Comparison of ENCODE assay signal across 15 cellular contexts in genomic region chr12:99906786-99907185, GRCh38.
DNase-seq lines count a peak whose midpoint lies in the region; ATAC-seq and TF ChIP-seq lines count a peak whose summit lies in the region.
"Had no signal": no experiment of that assay in that cellular context is flagged by ENCODE, and none has a peak within 500 bp of the region (broad histone marks: within the 10 kb centered on the region; RNA-seq: fewer than 3 reads in every experiment).

No MANE protein-coding gene starts in this region.

- H3K9me3 ChIP-seq in SK-N-SH: no peaks in the 10 kb centered on the region
- H3K9me3 ChIP-seq in adipocyte (ENCODE audit: control insufficient read depth, low read length): no peaks in the 10 kb centered on the region
- no peaks in the 10 kb centered on the region for H3K9me3 ChIP-seq in skeletal muscle satellite cell (replicated peaks; ENCODE audit: low read length)
- H3K9me3 ChIP-seq: BLaER1, Caco-2 had no signal

- H3F3A ChIP-seq in SK-N-SH (replicated peaks; ENCODE audit: insufficient read depth): peaks cover 18% of the 10 kb centered on the region

- H3K9me2 ChIP-seq in SK-N-SH: no peaks in the 10 kb centered on the region

- 90% methylated on average over 1 of the region's 1 CpG for WGBS in SK-N-SH (ENCODE audit: low lambda C conversion rate)

- H3K27me3 ChIP-seq in SK-N-SH (ENCODE audit: insufficient read depth): no peaks in the 10 kb centered on the region
- H3K27me3 ChIP-seq in adipocyte (replicated peaks; ENCODE audit: control insufficient read depth, insufficient read depth, low read length): no peaks in the 10 kb centered on the region
- no peaks in the 10 kb centered on the region for H3K27me3 ChIP-seq in skeletal muscle satellite cell (ENCODE audit: control insufficient read depth, insufficient read depth, low read length)
- H3K27me3 ChIP-seq: BLaER1 had no signal

- H3K4me2 ChIP-seq in SK-N-SH: peak overlapping the region; percentile 38
- peak overlapping the region; percentile 56 for H3K4me2 ChIP-seq in skeletal muscle satellite cell (ENCODE audit: low read length)
- H3K4me2 ChIP-seq: BLaER1, GM23338 had no signal

- TF ChIP-seq RAD21 in SK-N-SH (IDR thresholded peaks at IDR 0.05; ENCODE audit: low read length): no peak

- peaks cover 0 to 12% of the 10 kb centered on the region in 2 experiments; a peak in 3 of 4 replicates for H3K4me1 ChIP-seq in SK-N-SH (ENCODE audit: control insufficient read depth in 1 of 2, insufficient read depth in 2 of 2, low read depth in 1 of 2, low read length in 1 of 2)
- H3K4me1 ChIP-seq in adipocyte (ENCODE audit: control insufficient read depth, insufficient read depth, low read length): peaks cover 16% of the 10 kb centered on the region
- H3K4me1 ChIP-seq in skeletal muscle satellite cell (ENCODE audit: control insufficient read depth, insufficient read depth, low read length): peaks cover 27% of the 10 kb centered on the region
- H3K4me1 ChIP-seq: Caco-2 had no signal

- no peaks in the 10 kb centered on the region for H3K79me2 ChIP-seq in SK-N-SH (ENCODE audit: insufficient read depth)

- POLR2A ChIA-PET in SK-N-SH (lab: Yijun Ruan, JAX): no interaction called here

- H3K36me3 ChIP-seq in SK-N-SH (replicated peaks in 1 of 2; ENCODE audit: control insufficient read depth in 1 of 2, insufficient read depth in 2 of 2, low read length in 1 of 2): no peaks in the 10 kb centered on the region
- no peaks in the 10 kb centered on the region for H3K36me3 ChIP-seq in adipocyte (ENCODE audit: control insufficient read depth, insufficient read depth, low read length, severe bottlenecking)
- H3K36me3 ChIP-seq in skeletal muscle satellite cell (ENCODE audit: insufficient read depth, low read length): no peaks in the 10 kb centered on the region

- CTCF ChIA-PET in SK-N-SH (lab: Yijun Ruan, JAX): no interaction called here

- peak overlapping the region in 1 of 2 experiments; percentile 53; a peak in 2 of 4 replicates for H3K27ac ChIP-seq in SK-N-SH (ENCODE audit: low read depth in 2 of 2, low read length in 1 of 2)
- H3K27ac ChIP-seq: BLaER1 had no signal

- H3K4me3 ChIP-seq in SK-N-SH (ENCODE audit: low read depth in 2 of 2, low read length in 1 of 2): no peak overlapping the region
- H3K4me3 ChIP-seq in adipocyte (ENCODE audit: low read length): no peak overlapping the region
- H3K4me3 ChIP-seq in skeletal muscle satellite cell (ENCODE audit: low read length): no peak overlapping the region
- H3K4me3 ChIP-seq: BLaER1, GM23338 had no signal

- H4K20me1 ChIP-seq in SK-N-SH (ENCODE audit: insufficient read depth): no peaks in the 10 kb centered on the region

- intact Hi-C loops in left ventricle myocardium superior (cut with micrococcal nuclease): no loop called here

- H2AFZ ChIP-seq in SK-N-SH (ENCODE audit: low read depth): peak overlapping the region; percentile 7; the same call in 1 of the 2 replicates
- H2AFZ ChIP-seq: GM23338 had no signal

- no peak for TF ChIP-seq EP300 in SK-N-SH (IDR thresholded peaks at IDR 0.05; ENCODE audit: borderline replicate concordance in 1 of 2, low read depth in 1 of 2, low read length in 1 of 2)

- DNase-seq in SK-N-SH: no peak
- DNase-seq in adipocyte (ENCODE audit: low read depth): peak; percentile 65
- peak; percentile 14 for DNase-seq in foreskin melanocyte
- no peak for DNase-seq in T1000 (lab: John Stamatoyannopoulos, UW)
- DNase-seq in left ventricle myocardium superior: no peak
- DNase-seq in hepatic stellate cell (ENCODE audit: low spot score): no peak
- DNase-seq: 8988T; AML-193; Caco-2; CD8-positive, alpha-beta memory T cell; H9 had no signal

- ATAC-seq in SK-N-SH treated with all-trans-retinoic acid at 6 μM for 48 hours (no peak), left ventricle myocardium superior (no peak)
- ATAC-seq: GM23338 had no signal

- TF ChIP-seq CTCF in SK-N-SH (IDR thresholded peaks at IDR 0.05): no peak

- no peak overlapping the region for H3K9ac ChIP-seq in SK-N-SH
- no peak overlapping the region for H3K9ac ChIP-seq in adipocyte (ENCODE audit: low read length)
- H3K9ac ChIP-seq in skeletal muscle satellite cell (ENCODE audit: low read depth, low read length): no peak overlapping the region
- H3K9ac ChIP-seq: BLaER1 had no signal

TF ChIP-seq in SK-N-SH, 30 proteins besides CTCF, POLR2A, EP300 and RAD21:
- TF ChIP-seq IRF3 (IDR thresholded peaks at IDR 0.05; ENCODE audit: low read depth, low read length) (no peak), GABPA (IDR thresholded peaks at IDR 0.05; ENCODE audit: low read depth) (no peak), POLR2AphosphoS5 (IDR thresholded peaks at IDR 0.05; ENCODE audit: low read depth, low read length) (no peak), ELF1 (IDR thresholded peaks at IDR 0.05) (no peak), MEF2A (IDR thresholded peaks at IDR 0.05; ENCODE audit: borderline replicate concordance, low read depth) (no peak), CHD2 (IDR thresholded peaks at IDR 0.05; ENCODE audit: low read length, partially characterized antibody) (no peak), FOSL2 (IDR thresholded peaks at IDR 0.05; ENCODE audit: borderline replicate concordance, low read depth) (no peak), SIN3A (IDR thresholded peaks at IDR 0.05; ENCODE audit: borderline replicate concordance, low read depth, low read length) (no peak), NRF1 (IDR thresholded peaks at IDR 0.05; ENCODE audit: low read depth, low read length) (no peak), MXI1 (IDR thresholded peaks at IDR 0.05; ENCODE audit: low read depth, low read length) (no peak), TCF12 (IDR thresholded peaks at IDR 0.05) (no peak), JUND (IDR thresholded peaks at IDR 0.05) (no peak), NFIC (IDR thresholded peaks at IDR 0.05; ENCODE audit: borderline replicate concordance) (no peak), RFX5 (IDR thresholded peaks at IDR 0.05; ENCODE audit: low read length) (no peak)
- TF ChIP-seq, protein P1, sequence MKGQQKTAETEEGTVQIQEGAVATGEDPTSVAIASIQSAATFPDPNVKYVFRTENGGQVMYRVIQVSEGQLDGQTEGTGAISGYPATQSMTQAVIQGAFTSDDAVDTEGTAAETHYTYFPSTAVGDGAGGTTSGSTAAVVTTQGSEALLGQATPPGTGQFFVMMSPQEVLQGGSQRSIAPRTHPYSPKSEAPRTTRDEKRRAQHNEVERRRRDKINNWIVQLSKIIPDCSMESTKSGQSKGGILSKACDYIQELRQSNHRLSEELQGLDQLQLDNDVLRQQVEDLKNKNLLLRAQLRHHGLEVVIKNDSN (IDR thresholded peaks at IDR 0.05; ENCODE audit: borderline replicate concordance, low read depth): no peak

TF ChIP-seq in SK-N-SH treated with all-trans-retinoic acid at 6 μM for 48 hours, 23 proteins besides CTCF, POLR2A, EP300 and RAD21 (continues in another document):
- TF ChIP-seq TCF4 (CRISPR knock-in tag; IDR thresholded peaks at IDR 0.05; ENCODE audit: borderline replicate concordance) (no peak), ZNF70 (CRISPR knock-in tag; IDR thresholded peaks at IDR 0.05) (no peak), ZNF565 (CRISPR knock-in tag; conservative IDR thresholded peaks at IDR 0.05; ENCODE audit: low read depth) (no peak), BACH2 (CRISPR knock-in tag; IDR thresholded peaks at IDR 0.05; ENCODE audit: borderline replicate concordance) (no peak), CSRNP3 (CRISPR knock-in tag; IDR thresholded peaks at IDR 0.05) (no peak), ZFP3 (CRISPR knock-in tag; IDR thresholded peaks at IDR 0.05) (no peak), ISL1 (CRISPR knock-in tag; IDR thresholded peaks at IDR 0.05) (no peak), ZNF8 (CRISPR knock-in tag; IDR thresholded peaks at IDR 0.05) (no peak), ESRRG (CRISPR knock-in tag; IDR thresholded peaks at IDR 0.05) (no peak), TOX (CRISPR knock-in tag; IDR thresholded peaks at IDR 0.05; ENCODE audit: borderline replicate concordance) (no peak), CREB5 (CRISPR knock-in tag; IDR thresholded peaks at IDR 0.05; ENCODE audit: low read depth) (no peak), RARB (CRISPR knock-in tag; IDR thresholded peaks at IDR 0.05) (no peak)
- TF ChIP-seq, protein P2, sequence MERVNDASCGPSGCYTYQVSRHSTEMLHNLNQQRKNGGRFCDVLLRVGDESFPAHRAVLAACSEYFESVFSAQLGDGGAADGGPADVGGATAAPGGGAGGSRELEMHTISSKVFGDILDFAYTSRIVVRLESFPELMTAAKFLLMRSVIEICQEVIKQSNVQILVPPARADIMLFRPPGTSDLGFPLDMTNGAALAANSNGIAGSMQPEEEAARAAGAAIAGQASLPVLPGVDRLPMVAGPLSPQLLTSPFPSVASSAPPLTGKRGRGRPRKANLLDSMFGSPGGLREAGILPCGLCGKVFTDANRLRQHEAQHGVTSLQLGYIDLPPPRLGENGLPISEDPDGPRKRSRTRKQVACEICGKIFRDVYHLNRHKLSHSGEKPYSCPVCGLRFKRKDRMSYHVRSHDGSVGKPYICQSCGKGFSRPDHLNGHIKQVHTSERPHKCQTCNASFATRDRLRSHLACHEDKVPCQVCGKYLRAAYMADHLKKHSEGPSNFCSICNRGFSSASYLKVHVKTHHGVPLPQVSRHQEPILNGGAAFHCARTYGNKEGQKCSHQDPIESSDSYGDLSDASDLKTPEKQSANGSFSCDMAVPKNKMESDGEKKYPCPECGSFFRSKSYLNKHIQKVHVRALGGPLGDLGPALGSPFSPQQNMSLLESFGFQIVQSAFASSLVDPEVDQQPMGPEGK (CRISPR knock-in tag; IDR thresholded peaks at IDR 0.05; ENCODE audit: borderline replicate concordance): no peak

Comparison
In these comparisons a context has a peak if more than half of its experiments do, and no peak if none do; other contexts are left out.
1. DNase-seq: peak in adipocyte (single experiment) and foreskin melanocyte (single experiment); none in SK-N-SH (single experiment), T1000 (single experiment), left ventricle myocardium superior (single experiment) and hepatic stellate cell (single experiment).